10 cellular contexts compared by ENCODE assay signal in genomic region chr22:50012201-50013181, GRCh38. TPM values are rescaled to one million over a fixed set of nuclear protein-coding genes. Genes with fewer than 3 reads are reported as not detected.
DNase-seq lines count a peak whose midpoint lies in the region; ATAC-seq and TF ChIP-seq lines count a peak whose summit lies in the region.
"Had no signal": no experiment of that assay in that cellular context is flagged by ENCODE, and none has a peak within 500 bp of the region (broad histone marks: within the 10 kb centered on the region; RNA-seq: fewer than 3 reads in every experiment).

Gene IL17REL (minus strand): TSS chr22:50012765. CDS start chr22:50012646, 119 bp downstream.

- no peak within 1 kb of the TSS for H3K4me2 ChIP-seq in osteoblast (ENCODE audit: insufficient read depth, low read length)

- H3K36me3 ChIP-seq in endodermal cell (ENCODE audit: control insufficient read depth, insufficient read depth, low read length) = no peaks in the 10 kb centered on the region
- H3K36me3 ChIP-seq in osteoblast (ENCODE audit: insufficient read depth, low read length) = no peaks in the 10 kb centered on the region

- no peak within 1 kb of the TSS for H2AFZ ChIP-seq in osteoblast (ENCODE audit: low read length)

- H3K27ac ChIP-seq in endodermal cell (ENCODE audit: low read depth, low read length) = no peak within 1 kb of the TSS
- no peak within 1 kb of the TSS for H3K27ac ChIP-seq in osteoblast (ENCODE audit: low read depth, low read length)

- no peak within 1 kb of the TSS for H3K4me3 ChIP-seq in endodermal cell (ENCODE audit: low read length)
- H3K4me3 ChIP-seq in osteoblast (ENCODE audit: insufficient read depth, low read length) = no peak within 1 kb of the TSS

- no peak within 1 kb of the TSS for H3K4me3 Mint-ChIP-seq in endodermal cell

- H3K27me3 ChIP-seq in endodermal cell (ENCODE audit: control insufficient read depth, insufficient read depth, low read length, poor library complexity, severe bottlenecking) = peaks cover 63% of the 10 kb centered on the region
- peaks cover 47% of the 10 kb centered on the region for H3K27me3 ChIP-seq in osteoblast (ENCODE audit: insufficient read depth, low read length)

- H3K4me1 Mint-ChIP-seq in endodermal cell = no peaks in the 10 kb centered on the region

- H3K27ac Mint-ChIP-seq in endodermal cell = no peak within 1 kb of the TSS

- 61 to 70% methylated on average over 26 to 30 of the region's 30 CpGs for WGBS in endodermal cell (ENCODE audit: insufficient coverage in 1 of 2, insufficient read length in 1 of 2), 2 experiments

- TF ChIP-seq CTCF in endodermal cell (conservative IDR thresholded peaks at IDR 0.05) = peak; percentile 22
- peak; percentile 9 for TF ChIP-seq CTCF in osteoblast (IDR thresholded peaks at IDR 0.05; ENCODE audit: extremely low read depth, low read depth, low read length)

- no peak within 1 kb of the TSS for H3K9ac ChIP-seq in endodermal cell (ENCODE audit: extremely low read depth, low read length, poor library complexity, severe bottlenecking)

- ATAC-seq in HG03520 (IDR thresholded peaks at IDR 0.05; ENCODE audit: unreplicated experiment) = no peak

- H3K79me2 ChIP-seq in osteoblast (ENCODE audit: insufficient read depth, low read length) = no peaks in the 10 kb centered on the region

- H4K20me1 ChIP-seq in osteoblast (ENCODE audit: insufficient read depth, low read length) = no peaks in the 10 kb centered on the region

- no peaks in the 10 kb centered on the region for H3K36me3 Mint-ChIP-seq in endodermal cell (ENCODE audit: low read depth)

- H3K9me3 ChIP-seq in endodermal cell (ENCODE audit: control insufficient read depth, low read length) (no peaks in the 10 kb centered on the region), osteoblast (ENCODE audit: low read depth, low read length) (no peaks in the 10 kb centered on the region)

- no peaks in the 10 kb centered on the region for H3K4me1 ChIP-seq in endodermal cell (ENCODE audit: control insufficient read depth, insufficient read depth, low read length)
- H3K4me1 ChIP-seq in osteoblast (ENCODE audit: insufficient read depth, low read length) = no peaks in the 10 kb centered on the region

- H3K27me3 Mint-ChIP-seq in endodermal cell (ENCODE audit: insufficient read depth) = peaks cover 38% of the 10 kb centered on the region

- DNase-seq in DMS 273 (lab: John Stamatoyannopoulos, UW; ENCODE audit: unreplicated experiment) = peak; percentile 27
- DNase-seq in DMS 273 treated with DMSO at 0.1 percent for 48 hours (lab: John Stamatoyannopoulos, UW) = no peak
- DNase-seq in HuH-7.5 (ENCODE audit: low spot score) = peak; percentile 85
- DNase-seq in endodermal cell = peak; percentile 57
- DNase-seq in osteoblast (ENCODE audit: insufficient read length, low spot score, missing footprints) = peak; percentile 97
- no peak for DNase-seq in NCI-H2081 treated with DMSO at 0.1 percent for 48 hours (lab: John Stamatoyannopoulos, UW)
- DNase-seq in cerebellar cortex (ENCODE audit: low spot score) = no peak
- DNase-seq: stimulated activated CD4-positive, alpha-beta T cell treated with anti-CD3 and anti-CD28 coated beads, Interleukin-4, amount 100 ng/mL, for 4 hours had no signal

- H3K9me3 Mint-ChIP-seq in endodermal cell = no peaks in the 10 kb centered on the region

RNA-seq across cellular contexts. Expression of gene IL17REL, which starts in this region (rescaled TPM):
- total RNA-seq in endodermal cell (under 1 TPM in 1 of 2 donors, not detected in 1; 0.15 TPM), osteoblast (not detected in 2 replicates)
- polyA plus RNA-seq in endodermal cell (2013, experiment 1 of 2) = not detected
- 0.12 TPM for polyA plus RNA-seq in endodermal cell (2013, experiment 2 of 2)
- total RNA-seq: A172 had no signal

Comparison
In these comparisons a context has a peak if more than half of its experiments do, and no peak if none do; other contexts are left out.
1. DNase-seq: peak in DMS 273 (single experiment) and HuH-7.5 (single experiment); none in DMS 273 treated with DMSO at 0.1 percent for 48 hours (single experiment), NCI-H2081 treated with DMSO at 0.1 percent for 48 hours (single experiment) and cerebellar cortex (single experiment).
2. Peak in DNase-seq in endodermal cell; RNA of the gene not detected or under 1 TPM.
3. Peak in DNase-seq in osteoblast; RNA of the gene not detected or under 1 TPM.